Comparison of ENCODE assay signal across 6 cellular contexts in the genomic region with DNA sequence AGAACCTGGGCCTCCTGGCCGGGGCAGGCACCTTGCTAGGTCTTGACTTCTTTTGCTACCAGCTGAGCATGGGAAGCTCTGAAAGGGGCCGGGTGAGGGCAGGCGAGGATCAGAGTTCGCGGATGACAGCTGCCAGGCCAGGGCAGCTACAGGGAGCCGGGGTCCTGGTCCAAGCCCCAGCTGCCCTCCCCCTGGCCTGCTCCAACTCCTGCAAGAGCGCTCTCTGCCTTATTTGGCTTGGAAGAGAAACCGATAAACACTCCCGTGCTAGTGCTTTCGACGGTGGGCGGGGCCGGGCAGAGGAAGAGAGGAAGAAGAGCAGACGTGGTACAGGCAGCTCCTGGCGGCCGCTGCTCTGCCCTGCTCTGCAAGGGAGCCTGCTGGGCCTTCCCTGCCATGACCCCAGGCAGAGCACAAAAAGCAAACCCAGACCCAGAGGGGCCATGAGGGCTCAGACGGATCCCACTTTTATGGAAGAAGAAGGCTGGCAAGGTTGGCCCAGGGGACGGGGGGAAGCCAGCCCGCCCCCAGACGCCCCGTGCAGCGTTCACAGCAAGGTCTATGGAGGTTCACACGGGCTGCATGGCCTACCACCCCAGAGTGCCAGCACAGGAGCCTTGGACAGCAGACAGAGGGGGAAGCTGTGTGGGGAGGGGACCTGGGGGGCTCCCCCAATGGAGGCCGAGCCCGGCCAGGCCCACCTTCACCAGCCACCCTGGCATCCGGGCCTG. TPM values are rescaled to one million over a fixed set of nuclear protein-coding genes. Genes with fewer than 3 reads are reported as not detected.
DNase-seq lines count a peak whose midpoint lies in the region; TF ChIP-seq lines count a peak whose summit lies in the region.

No MANE protein-coding gene starts in this region.

- TF ChIP-seq CTCF in esophagus muscularis mucosa (IDR thresholded peaks at IDR 0.05) (peak in 2 of 3 experiments; percentile 41 to 49), testis (IDR thresholded peaks at IDR 0.05) (no peak)

- H3K9me3 ChIP-seq in esophagus muscularis mucosa, result no peaks in the 10 kb centered on the region
- H3K9me3 ChIP-seq in testis, result no peaks in the 10 kb centered on the region

- H3K27me3 ChIP-seq in esophagus muscularis mucosa (no peaks in the 10 kb centered on the region), testis (no peaks in the 10 kb centered on the region)

- DNase-seq in NOMO-1 treated with DMSO at 0.1 percent for 48 hours (lab: John Stamatoyannopoulos, UW; ENCODE audit: unreplicated experiment), result peak; percentile 1
- DNase-seq in NOMO-1 treated with dmso at 0.1 percent for 144 hours (lab: John Stamatoyannopoulos, UW; ENCODE audit: unreplicated experiment), result no peak
- no peak for DNase-seq in esophagus muscularis mucosa (ENCODE audit: extremely low spot score)
- peak; percentile 46 for DNase-seq in testis
- no peak for DNase-seq in NCI-H1092 (lab: John Stamatoyannopoulos, UW)
- DNase-seq in HuH-7.5 (ENCODE audit: low spot score), result no peak

- 41% methylated on average over 22 of the region's 26 CpGs for WGBS in esophagus muscularis mucosa
- 70 to 72% methylated on average over 21 to 26 of the region's 26 CpGs for WGBS in testis, 2 donors

- peak overlapping the region; percentile 21 to 46 (median 37) for H3K4me3 ChIP-seq in esophagus muscularis mucosa
- H3K4me3 ChIP-seq in testis, result no peak overlapping the region

- peak overlapping the region; percentile 91 to 94 (median 92) for H3K27ac ChIP-seq in esophagus muscularis mucosa (replicated peaks in 1 of 4)
- no peak overlapping the region for H3K27ac ChIP-seq in testis

- H3K36me3 ChIP-seq in esophagus muscularis mucosa (peaks cover 0 to 8% (median 2%) of the 10 kb centered on the region in 4 donors), testis (ENCODE audit: low read depth, missing control alignments) (no peaks in the 10 kb centered on the region)

- TF ChIP-seq POLR2A in esophagus muscularis mucosa (IDR thresholded peaks at IDR 0.05; ENCODE audit: low read depth) (no peak), testis (IDR thresholded peaks at IDR 0.05) (no peak)

- intact Hi-C loops in esophagus muscularis mucosa (cut with DNase I), result no loop called here
- intact Hi-C loops in testis (cut with DNase I; ENCODE audit: low total_unique reads), result no loop called here

- H3K4me1 ChIP-seq in esophagus muscularis mucosa (peaks cover 45 to 97% (median 90%) of the 10 kb centered on the region in 4 donors), testis (no peaks in the 10 kb centered on the region)

- no peak for TF ChIP-seq EP300 in esophagus muscularis mucosa (IDR thresholded peaks at IDR 0.05)

RNA-seq across cellular contexts. Expression of a gene that starts 25.6 kb away (rescaled TPM):
- total RNA-seq in esophagus muscularis mucosa (100 to 1,000 TPM; 140 to 298 (median 182) TPM), testis (10 to 100 TPM; 40.7 to 44.5 TPM)
- polyA plus RNA-seq in testis (ENCODE audit: insufficient read depth, low read depth, low replicate concordance), result 24.2 TPM

RNA-seq across cellular contexts. Expression of a gene that starts 44.2 kb away (rescaled TPM):
- total RNA-seq in esophagus muscularis mucosa (1 to 10 TPM in 1 of 4 donors, under 1 TPM in 2, not detected in 1; 0.17 to 1.4 (median 0.34) TPM), testis (10 to 100 TPM; 14.9 to 19.1 TPM)
- 11.9 TPM for polyA plus RNA-seq in testis (ENCODE audit: insufficient read depth, low read depth, low replicate concordance)

RNA-seq across cellular contexts. Expression of a gene that starts 52.3 kb away (rescaled TPM):
- 100 to 1,000 TPM in 2 of 4 donors, 10 to 100 TPM in 2; 60.6 to 141 (median 98.6) TPM for total RNA-seq in esophagus muscularis mucosa
- 10 to 100 TPM; 62.1 to 82.1 TPM for total RNA-seq in testis
- 86.0 TPM for polyA plus RNA-seq in testis (ENCODE audit: insufficient read depth, low read depth, low replicate concordance)

RNA-seq across cellular contexts. Expression of a gene that starts 53.1 kb away (rescaled TPM):
- total RNA-seq in esophagus muscularis mucosa, result 10 to 100 TPM in 2 of 4 donors, 1 to 10 TPM in 2; 8.9 to 14.7 (median 10.3) TPM
- total RNA-seq in testis, result 10 to 100 TPM; 24.8 to 25.4 TPM
- 19.8 TPM for polyA plus RNA-seq in testis (ENCODE audit: insufficient read depth, low read depth, low replicate concordance)

RNA-seq across cellular contexts. Expression of a gene that starts 53.2 kb away (rescaled TPM):
- total RNA-seq in esophagus muscularis mucosa (10 to 100 TPM; 23.3 to 33.5 (median 27.5) TPM), testis (10 to 100 TPM; 37.4 to 41.3 TPM)
- polyA plus RNA-seq in testis (ENCODE audit: insufficient read depth, low read depth, low replicate concordance), result 18.3 TPM

Comparison
In these comparisons a context has a peak if more than half of its experiments do, and no peak if none do; other contexts are left out.
1. DNase-seq: peak in NOMO-1 treated with DMSO at 0.1 percent for 48 hours (single experiment) and testis (single experiment); none in NOMO-1 treated with dmso at 0.1 percent for 144 hours (single experiment), esophagus muscularis mucosa (single experiment), NCI-H1092 (single experiment) and HuH-7.5 (single experiment).
2. H3K27ac ChIP-seq: peak in esophagus muscularis mucosa (4 of 4); none in testis (0 of 2).
3. H3K4me3 ChIP-seq: peak in esophagus muscularis mucosa (4 of 4); none in testis (0 of 2).
4. CTCF ChIP-seq: peak in esophagus muscularis mucosa (2 of 3); none in testis (0 of 3).
5. RNA of a gene that starts 44.2 kb away (total RNA-seq): 14.9 to 19.1 TPM in testis; 0.17 to 1.4 TPM in esophagus muscularis mucosa; every median in the first group is over 4 times any median in the second.